10 cellular contexts compared by ENCODE assay signal in the genomic region with DNA sequence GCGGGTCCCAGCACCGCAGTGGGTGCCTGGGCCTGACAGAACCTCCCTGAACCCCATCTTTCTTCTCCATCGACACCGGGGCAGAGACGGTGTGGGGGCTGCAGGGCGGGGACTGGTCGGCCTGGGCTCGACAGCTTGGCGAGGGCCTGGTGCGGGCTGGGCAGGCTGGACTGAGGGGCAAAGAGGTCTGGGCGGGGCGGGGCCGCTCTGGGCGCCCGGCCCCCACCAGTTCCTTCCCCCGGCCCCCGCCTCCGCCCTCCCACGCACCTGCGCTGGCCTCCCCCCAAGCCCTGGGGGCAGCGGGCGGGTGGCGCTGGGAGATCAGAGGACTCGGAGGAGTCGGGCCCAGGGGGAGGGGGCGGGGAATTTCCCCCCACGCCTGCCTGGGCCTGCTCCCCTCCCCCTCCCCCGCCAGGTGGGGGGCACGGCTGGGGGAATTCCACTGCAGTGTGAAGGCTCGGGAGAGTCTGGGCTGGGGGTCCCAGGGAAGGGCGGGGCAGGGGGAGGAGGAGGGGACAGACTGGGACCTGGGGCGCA. TPM values are rescaled to one million over a fixed set of nuclear protein-coding genes. Genes with fewer than 3 reads are reported as not detected.
A peak's percentile ranks its signal among the peaks of the same experiment; 100 is the strongest.
DNase-seq lines count a peak whose midpoint lies in the region; ATAC-seq and TF ChIP-seq lines count a peak whose summit lies in the region.
"Had no signal": no experiment of that assay in that cellular context is flagged by ENCODE, and none has a peak within 500 bp of the region (broad histone marks: within the 10 kb centered on the region; RNA-seq: fewer than 3 reads in every experiment).

No MANE protein-coding gene starts in this region.

- peak overlapping the region in 1 of 2 experiments; percentile 50; a peak in 3 of 4 replicates for H3K4me3 ChIP-seq in SK-N-SH (ENCODE audit: low read depth in 2 of 2, low read length in 1 of 2)
- H3K4me3 ChIP-seq in Karpas-422 (ENCODE audit: low read length): peak overlapping the region; percentile 79
- peak overlapping the region in 3 of 4 donors; percentile 21 to 39 (median 32) for H3K4me3 ChIP-seq in gastrocnemius medialis
- H3K4me3 ChIP-seq: SJSA1 had no signal

- POLR2A ChIA-PET in SK-N-SH (lab: Yijun Ruan, JAX): no interaction called here

- TF ChIP-seq POLR2A in gastrocnemius medialis (IDR thresholded peaks at IDR 0.05): no peak

- H2AFZ ChIP-seq in SK-N-SH (ENCODE audit: low read depth): no peak overlapping the region
- no peak overlapping the region; the same call in 1 of the 2 replicates for H2AFZ ChIP-seq in Karpas-422 (ENCODE audit: low read length)

- WGBS in SK-N-SH (ENCODE audit: low lambda C conversion rate): 24% methylated on average over 20 of the region's 32 CpGs

- no peak for TF ChIP-seq CTCF in SK-N-SH (IDR thresholded peaks at IDR 0.05)
- no peak for TF ChIP-seq CTCF in gastrocnemius medialis (IDR thresholded peaks at IDR 0.05 in 4 of 5, conservative IDR thresholded peaks at IDR 0.05 in 1 of 5)

- H3K4me2 ChIP-seq in SK-N-SH (peak overlapping the region; percentile 96), Karpas-422 (ENCODE audit: low read depth, low read length, poor library complexity, severe bottlenecking) (peak overlapping the region; percentile 98)

- CTCF ChIA-PET in SK-N-SH (lab: Yijun Ruan, JAX): interaction anchor here (0.9 to 3.6 kb wide), 18 partner anchors 9 to 59 kb away, joined by 3 to 25 read pairs (median 4); a partner anchor contains a TSS

- H3K4me1 ChIP-seq in SK-N-SH (ENCODE audit: control insufficient read depth in 1 of 2, insufficient read depth in 2 of 2, low read depth in 1 of 2, low read length in 1 of 2) (peaks cover 0 to 14% of the 10 kb centered on the region in 2 experiments; a peak in 1 of 4 replicates), Karpas-422 (ENCODE audit: low read length) (peaks cover 51% of the 10 kb centered on the region), gastrocnemius medialis (peaks cover 7 to 24% of the 10 kb centered on the region in 2 donors)

- H3K79me2 ChIP-seq in SK-N-SH (ENCODE audit: insufficient read depth): no peaks in the 10 kb centered on the region
- no peaks in the 10 kb centered on the region for H3K79me2 ChIP-seq in Karpas-422 (ENCODE audit: low read length)

- no peak for DNase-seq in SK-N-SH
- no peak for DNase-seq in Karpas-422
- DNase-seq in effector CD8-positive, alpha-beta T cell (lab: John Stamatoyannopoulos, UW): peak; percentile 59
- no peak for DNase-seq in gastrocnemius medialis
- DNase-seq in 8988T: no peak
- no peak for DNase-seq in NCI-H128 (lab: John Stamatoyannopoulos, UW; ENCODE audit: unreplicated experiment)
- DNase-seq in LoVo (ENCODE audit: low spot score): no peak

- H3K9me3 ChIP-seq in SK-N-SH (no peaks in the 10 kb centered on the region), Karpas-422 (ENCODE audit: low read length) (no peaks in the 10 kb centered on the region), gastrocnemius medialis (no peaks in the 10 kb centered on the region)
- H3K9me3 ChIP-seq: SJSA1 had no signal

- peaks cover 28% of the 10 kb centered on the region for H3K27me3 ChIP-seq in SK-N-SH (ENCODE audit: insufficient read depth)
- no peaks in the 10 kb centered on the region for H3K27me3 ChIP-seq in Karpas-422 (ENCODE audit: low read length)
- peaks cover 73 to 83% (median 82%) of the 10 kb centered on the region in 3 donors for H3K27me3 ChIP-seq in gastrocnemius medialis

- intact Hi-C loops in gastrocnemius medialis (cut with DNase I; ENCODE audit: low total_unique reads): no loop called here

- H3F3A ChIP-seq in SK-N-SH (replicated peaks; ENCODE audit: insufficient read depth): peaks cover 5% of the 10 kb centered on the region

- H3K36me3 ChIP-seq in SK-N-SH (replicated peaks in 1 of 2; ENCODE audit: control insufficient read depth in 1 of 2, insufficient read depth in 2 of 2, low read length in 1 of 2) (no peaks in the 10 kb centered on the region), Karpas-422 (ENCODE audit: insufficient read depth, low read length) (no peaks in the 10 kb centered on the region), gastrocnemius medialis (no peaks in the 10 kb centered on the region)
- H3K36me3 ChIP-seq: SJSA1 had no signal

- no peak for ATAC-seq in SK-N-SH treated with all-trans-retinoic acid at 6 μM for 48 hours
- no peak for ATAC-seq in gastrocnemius medialis

- in situ Hi-C loops in gastrocnemius medialis (cut with MboI; ENCODE audit: low sequenced_read_pairs in 4 of 4): no loop called here

- H3K9ac ChIP-seq in SK-N-SH (no peak overlapping the region), Karpas-422 (ENCODE audit: low read length) (peak overlapping the region; percentile 87)

- TF ChIP-seq RAD21 in SK-N-SH (IDR thresholded peaks at IDR 0.05; ENCODE audit: low read length): no peak

- H4K20me1 ChIP-seq in SK-N-SH (ENCODE audit: insufficient read depth) (no peaks in the 10 kb centered on the region; the same call in 1 of the 2 replicates), Karpas-422 (ENCODE audit: insufficient read depth, low read depth, low read length) (no peaks in the 10 kb centered on the region)

- no peak overlapping the region for H3K27ac ChIP-seq in SK-N-SH (ENCODE audit: low read depth in 2 of 2, low read length in 1 of 2)
- H3K27ac ChIP-seq in Karpas-422 (ENCODE audit: low read length): no peak overlapping the region
- no peak overlapping the region for H3K27ac ChIP-seq in gastrocnemius medialis
- H3K27ac ChIP-seq: SJSA1 had no signal

- H3K9me2 ChIP-seq in SK-N-SH (no peaks in the 10 kb centered on the region), Karpas-422 (replicated peaks; ENCODE audit: insufficient read depth, low read length) (no peaks in the 10 kb centered on the region)

- TF ChIP-seq EP300 in SK-N-SH (IDR thresholded peaks at IDR 0.05; ENCODE audit: borderline replicate concordance in 1 of 2, low read depth in 1 of 2, low read length in 1 of 2): no peak

TF ChIP-seq in SK-N-SH, 30 proteins besides CTCF, POLR2A, EP300 and RAD21 (continues in another document):
- no peak for TF ChIP-seq GABPA (IDR thresholded peaks at IDR 0.05; ENCODE audit: low read depth)

TF ChIP-seq in SK-N-SH treated with all-trans-retinoic acid at 6 μM for 48 hours, 23 proteins besides CTCF, POLR2A, EP300 and RAD21:
- TF ChIP-seq ZFP30 (CRISPR knock-in tag; IDR thresholded peaks at IDR 0.05) (no peak), CSDC2 (CRISPR knock-in tag; IDR thresholded peaks at IDR 0.05) (no peak), GLIS3 (CRISPR knock-in tag; IDR thresholded peaks at IDR 0.05) (no peak)
- TF ChIP-seq, protein P1, sequence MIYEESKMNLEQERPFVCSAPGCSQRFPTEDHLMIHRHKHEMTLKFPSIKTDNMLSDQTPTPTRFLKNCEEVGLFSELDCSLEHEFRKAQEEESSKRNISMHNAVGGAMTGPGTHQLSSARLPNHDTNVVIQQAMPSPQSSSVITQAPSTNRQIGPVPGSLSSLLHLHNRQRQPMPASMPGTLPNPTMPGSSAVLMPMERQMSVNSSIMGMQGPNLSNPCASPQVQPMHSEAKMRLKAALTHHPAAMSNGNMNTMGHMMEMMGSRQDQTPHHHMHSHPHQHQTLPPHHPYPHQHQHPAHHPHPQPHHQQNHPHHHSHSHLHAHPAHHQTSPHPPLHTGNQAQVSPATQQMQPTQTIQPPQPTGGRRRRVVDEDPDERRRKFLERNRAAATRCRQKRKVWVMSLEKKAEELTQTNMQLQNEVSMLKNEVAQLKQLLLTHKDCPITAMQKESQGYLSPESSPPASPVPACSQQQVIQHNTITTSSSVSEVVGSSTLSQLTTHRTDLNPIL (CRISPR knock-in tag; IDR thresholded peaks at IDR 0.05; ENCODE audit: low read depth): no peak

RNA-seq across cellular contexts. Expression of a gene that starts 0.9 kb away (rescaled TPM):
- polyA plus RNA-seq in SK-N-SH (2012; rRNA removed): 0.24 and 0.77 TPM in 2 replicates
- polyA plus RNA-seq in SK-N-SH (2012; cell fraction: cytosol; rRNA removed): 0.28 and 0.46 TPM in 2 replicates
- 1.7 and 2.9 TPM in 2 replicates for polyA plus RNA-seq in SK-N-SH (2012; cell fraction: nucleus; rRNA removed)
- 3.4 and 8.5 TPM in 2 replicates for total RNA-seq in Karpas-422 (2014; rRNA removed; shearing (Covaris generic); ENCODE audit: low replicate concordance)
- total RNA-seq in gastrocnemius medialis: not detected
- total RNA-seq: liver, SJSA1 had no signal
- polyA plus RNA-seq: liver had no signal

RNA-seq across cellular contexts. Expression of a gene that starts 6.0 kb away (rescaled TPM):
- polyA plus RNA-seq in SK-N-SH (2012; rRNA removed): 8.4 and 8.8 TPM in 2 replicates
- 4.6 and 7.1 TPM in 2 replicates for polyA plus RNA-seq in SK-N-SH (2012; cell fraction: cytosol; rRNA removed)
- 12.8 and 17.6 TPM in 2 replicates for polyA plus RNA-seq in SK-N-SH (2012; cell fraction: nucleus; rRNA removed)
- total RNA-seq in Karpas-422 (2014; rRNA removed; shearing (Covaris generic); ENCODE audit: low replicate concordance): 30.7 and 44.0 TPM in 2 replicates
- 10 to 100 TPM in 2 of 4 donors, 1 to 10 TPM in 2; 4.2 to 14.6 (median 10.2) TPM for total RNA-seq in gastrocnemius medialis

RNA-seq across cellular contexts. Expression of a gene that starts 17.1 kb away (rescaled TPM):
- polyA plus RNA-seq in SK-N-SH (2012; rRNA removed): 5.3 and 8.5 TPM in 2 replicates
- polyA plus RNA-seq in SK-N-SH (2012; cell fraction: cytosol; rRNA removed): 3.2 and 6.7 TPM in 2 replicates
- 29.4 and 73.9 TPM in 2 replicates for polyA plus RNA-seq in SK-N-SH (2012; cell fraction: nucleus; rRNA removed)
- 17.6 and 30.3 TPM in 2 replicates for total RNA-seq in Karpas-422 (2014; rRNA removed; shearing (Covaris generic); ENCODE audit: low replicate concordance)
- total RNA-seq in gastrocnemius medialis: 1 to 10 TPM in 2 of 4 donors, not detected in 2; 1.4 to 2.4 TPM

RNA-seq across cellular contexts. Expression of a gene that starts 49.6 kb away (rescaled TPM):
- 0.08 TPM in 1 of 2 replicates, not detected in the other for polyA plus RNA-seq in SK-N-SH (2012; rRNA removed)
- polyA plus RNA-seq in SK-N-SH (2012; cell fraction: cytosol; rRNA removed): not detected in 2 replicates
- 0.52 and 0.67 TPM in 2 replicates for polyA plus RNA-seq in SK-N-SH (2012; cell fraction: nucleus; rRNA removed)
- not detected in 2 replicates for total RNA-seq in Karpas-422 (2014; rRNA removed; shearing (Covaris generic); ENCODE audit: low replicate concordance)
- under 1 TPM in 1 of 4 donors, not detected in 3; 0.40 TPM for total RNA-seq in gastrocnemius medialis
- total RNA-seq: SJSA1 had no signal

RNA-seq across cellular contexts. Expression of a gene that starts 51.4 kb away (rescaled TPM):
- polyA plus RNA-seq in SK-N-SH (2012; rRNA removed): 22.4 and 30.1 TPM in 2 replicates
- polyA plus RNA-seq in SK-N-SH (2012; cell fraction: cytosol; rRNA removed): 7.3 and 14.1 TPM in 2 replicates
- polyA plus RNA-seq in SK-N-SH (2012; cell fraction: nucleus; rRNA removed): 102 and 122 TPM in 2 replicates
- 11.0 and 22.7 TPM in 2 replicates for total RNA-seq in Karpas-422 (2014; rRNA removed; shearing (Covaris generic); ENCODE audit: low replicate concordance)
- total RNA-seq in gastrocnemius medialis: 10 to 100 TPM; 41.7 to 49.7 (median 44.0) TPM
